31 cellular contexts compared by ENCODE assay signal in the genomic region with DNA sequence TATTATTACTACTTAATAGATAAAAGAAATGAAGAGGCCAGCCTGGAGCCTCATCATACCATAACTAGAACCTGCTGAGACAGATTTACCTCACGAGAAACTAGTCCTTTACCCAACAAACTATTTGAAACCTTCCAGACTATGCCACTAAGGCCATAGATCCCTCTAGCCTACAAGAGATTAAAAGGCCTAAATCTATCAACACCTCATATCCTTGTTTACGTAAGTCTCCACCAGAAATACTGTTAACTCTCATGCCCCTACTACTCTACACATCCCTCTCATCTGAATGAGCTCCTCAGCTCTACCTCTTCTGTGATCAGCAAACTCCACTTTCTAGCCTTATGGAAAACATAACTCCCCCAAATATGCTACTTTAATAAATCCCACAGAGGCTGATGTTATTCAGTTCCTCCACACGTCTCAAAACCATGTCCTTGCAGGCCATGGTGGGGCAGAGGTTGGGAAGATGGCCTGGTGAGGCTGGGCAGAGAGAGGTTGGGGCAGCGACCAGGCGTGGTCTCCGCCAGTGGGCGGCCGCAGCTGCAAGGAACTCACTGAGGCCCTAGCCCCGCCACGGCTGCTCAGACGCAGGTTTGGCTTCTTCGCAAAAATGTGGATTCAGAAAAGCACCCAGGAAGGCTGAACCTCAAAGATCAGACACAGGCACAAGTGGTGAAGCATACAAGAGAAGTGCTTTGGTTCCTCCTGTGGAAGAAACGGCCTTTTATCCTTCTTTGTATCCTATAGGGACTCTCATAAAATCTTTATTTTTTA.
DNase-seq lines count a peak whose midpoint lies in the region; ATAC-seq and TF ChIP-seq lines count a peak whose summit lies in the region.
"Had no signal": no experiment of that assay in that cellular context is flagged by ENCODE, and none has a peak within 500 bp of the region (broad histone marks: within the 10 kb centered on the region; RNA-seq: fewer than 3 reads in every experiment).

No MANE protein-coding gene starts in this region.

- peaks cover 7% of the 10 kb centered on the region for H3K36me3 Mint-ChIP-seq in stimulated activated naive CD8-positive, alpha-beta T cell treated with anti-CD3 and anti-CD28 coated beads, Interleukin-15, Interleukin-2, amounts not matched to agents 100 ng/mL and 50 ng/mL, for 24 hours (ENCODE audit: low read depth)
- H3K36me3 Mint-ChIP-seq in neural progenitor cell = peaks cover 53% of the 10 kb centered on the region
- H3K36me3 Mint-ChIP-seq in activated T-helper 17 cell treated with anti-CD3 and anti-CD28 coated beads, Interleukin-2, amount 50 U/mL, for 72 hours (ENCODE audit: low read depth) = no peaks in the 10 kb centered on the region

- no peak overlapping the region for H3K9ac ChIP-seq in mesenchymal stem cell (ENCODE audit: low read length)
- H3K9ac ChIP-seq in neural progenitor cell = no peak overlapping the region

- peaks cover 100% of the 10 kb centered on the region for H3K79me2 ChIP-seq in neural progenitor cell (ENCODE audit: low read depth)

- H3K9me3 ChIP-seq in mesenchymal stem cell (ENCODE audit: control insufficient read depth, low read length) = no peaks in the 10 kb centered on the region
- H3K9me3 ChIP-seq in neural progenitor cell (ENCODE audit: low read depth) = no peaks in the 10 kb centered on the region
- H3K9me3 ChIP-seq: upper lobe of right lung had no signal

- no peak overlapping the region for H2BK5ac ChIP-seq in mesenchymal stem cell (ENCODE audit: low read depth, low read length, poor library complexity, severe bottlenecking)

- no peaks in the 10 kb centered on the region for H3F3A ChIP-seq in neural progenitor cell (ENCODE audit: low read depth)

- no peak for DNase-seq in stimulated activated naive CD8-positive, alpha-beta T cell treated with anti-CD3 and anti-CD28 coated beads, Interleukin-15, Interleukin-2, amounts not matched to agents 100 U/mL and 50 U/mL, for 24 hours
- DNase-seq in epithelial cell of esophagus (ENCODE audit: low read depth) = peak; percentile 15
- no peak for DNase-seq in mesenchymal stem cell
- no peak for DNase-seq in neural progenitor cell (ENCODE audit: low spot score)
- no peak for DNase-seq in activated T-cell treated with anti-CD3 and anti-CD28 coated beads, Interleukin-2, amount 50 U/mL, for 48 hours
- no peak for DNase-seq in stimulated activated CD4-positive, alpha-beta T cell treated with anti-CD3 and anti-CD28 coated beads, Interleukin-12 subunit alpha, Interleukin-12 subunit beta, amount 100 ng/mL, for 4 hours
- DNase-seq: ACHN; activated CD4-positive, alpha-beta memory T cell treated with anti-CD3 and anti-CD28 coated beads, Interleukin-2, amount 10 ng/mL, durations not matched to agents 7 days and 5 days; activated gamma-delta T cell treated with Interleukin-2 at 50 U/mL for 16 hours; activated T-cell treated with anti-CD3 and anti-CD28 coated beads, Interleukin-2, amount 50 U/mL, for 1 hour; effector CD4-positive, alpha-beta T cell; erythroblast; GF-D8; HCEC 1CT; head of caudate nucleus; KG1; MM.1S; naive thymus-derived CD4-positive, alpha-beta T cell; NCI-H2081 treated with DMSO at 0.1 percent for 48 hours; NCI-H774; retina; small intestine; stimulated activated CD4-positive, alpha-beta T cell treated with anti-CD3 and anti-CD28 coated beads, Interleukin-2, amount 100 ng/mL, for 48 hours; substantia nigra; T-helper 1 cell; upper lobe of right lung had no signal

- H3K27me3 ChIP-seq in mesenchymal stem cell (ENCODE audit: control insufficient read depth in 1 of 2, insufficient read depth in 1 of 2, low read length in 2 of 2) (no peaks in the 10 kb centered on the region), neural progenitor cell (no peaks in the 10 kb centered on the region)
- H3K27me3 ChIP-seq: upper lobe of right lung had no signal

- H2AFZ ChIP-seq in mesenchymal stem cell (ENCODE audit: low read depth, low read length) (no peak overlapping the region), neural progenitor cell (replicated peaks) (no peak overlapping the region)

- H3K4me1 ChIP-seq in mesenchymal stem cell (ENCODE audit: control insufficient read depth, insufficient read depth, low read depth, low read length) (peaks cover 2% of the 10 kb centered on the region), neural progenitor cell (peaks cover 16% of the 10 kb centered on the region)

- no peaks in the 10 kb centered on the region for H3K27me3 Mint-ChIP-seq in stimulated activated naive CD8-positive, alpha-beta T cell treated with anti-CD3 and anti-CD28 coated beads, Interleukin-15, Interleukin-2, amounts not matched to agents 100 ng/mL and 50 ng/mL, for 24 hours
- peaks cover 2% of the 10 kb centered on the region for H3K27me3 Mint-ChIP-seq in neural progenitor cell (ENCODE audit: insufficient read depth, low read depth)
- no peaks in the 10 kb centered on the region for H3K27me3 Mint-ChIP-seq in activated T-helper 17 cell treated with anti-CD3 and anti-CD28 coated beads, Interleukin-2, amount 50 U/mL, for 72 hours
- H3K27me3 Mint-ChIP-seq: activated CD4-positive, alpha-beta memory T cell treated with anti-CD3 and anti-CD28 coated beads, Interleukin-2, amount 10 ng/mL, durations not matched to agents 7 days and 5 days; brain; naive thymus-derived CD4-positive, alpha-beta T cell had no signal

- H2AK5ac ChIP-seq in mesenchymal stem cell (ENCODE audit: low read length, severe bottlenecking) = no peak overlapping the region

- peaks cover 4% of the 10 kb centered on the region for H3K79me1 ChIP-seq in mesenchymal stem cell (replicated peaks; ENCODE audit: low read length, poor library complexity, severe bottlenecking)

- 95% methylated on average over 12 of the region's 13 CpGs for WGBS in mesenchymal stem cell

- no peak overlapping the region for H2BK120ac ChIP-seq in mesenchymal stem cell (ENCODE audit: low read depth, low read length)

- H3K23ac ChIP-seq in mesenchymal stem cell (ENCODE audit: low read length in 2 of 2) = peak overlapping the region in 1 of 2 experiments; percentile 79

- no peak overlapping the region for H3K4me3 Mint-ChIP-seq in stimulated activated naive CD8-positive, alpha-beta T cell treated with anti-CD3 and anti-CD28 coated beads, Interleukin-15, Interleukin-2, amounts not matched to agents 100 ng/mL and 50 ng/mL, for 24 hours
- H3K4me3 Mint-ChIP-seq in neural progenitor cell = no peak overlapping the region
- no peak overlapping the region for H3K4me3 Mint-ChIP-seq in activated T-helper 17 cell treated with anti-CD3 and anti-CD28 coated beads, Interleukin-2, amount 50 U/mL, for 72 hours
- H3K4me3 Mint-ChIP-seq: activated CD4-positive, alpha-beta memory T cell treated with anti-CD3 and anti-CD28 coated beads, Interleukin-2, amount 10 ng/mL, durations not matched to agents 7 days and 5 days; brain; mesothelial cell of epicardium had no signal

- H3K18ac ChIP-seq in mesenchymal stem cell (ENCODE audit: low read depth in 1 of 2, low read length in 2 of 2) = peak overlapping the region in 1 of 2 experiments; percentile 43

- H2BK12ac ChIP-seq in mesenchymal stem cell (ENCODE audit: low read length in 2 of 2) = peak overlapping the region in 1 of 2 experiments; percentile 7

- H3K14ac ChIP-seq in mesenchymal stem cell (ENCODE audit: low read length in 2 of 2) = peak overlapping the region in 1 of 2 experiments; percentile 68

- H2BK15ac ChIP-seq in mesenchymal stem cell (ENCODE audit: low read depth, poor library complexity, severe bottlenecking) = no peak overlapping the region

- no peak overlapping the region for H4K8ac ChIP-seq in mesenchymal stem cell (ENCODE audit: low read length)

- peak overlapping the region; percentile 1 for H3K27ac Mint-ChIP-seq in stimulated activated naive CD8-positive, alpha-beta T cell treated with anti-CD3 and anti-CD28 coated beads, Interleukin-15, Interleukin-2, amounts not matched to agents 100 ng/mL and 50 ng/mL, for 24 hours
- H3K27ac Mint-ChIP-seq in neural progenitor cell = no peak overlapping the region
- H3K27ac Mint-ChIP-seq in activated T-helper 17 cell treated with anti-CD3 and anti-CD28 coated beads, Interleukin-2, amount 50 U/mL, for 72 hours = no peak overlapping the region
- H3K27ac Mint-ChIP-seq: activated CD4-positive, alpha-beta memory T cell treated with anti-CD3 and anti-CD28 coated beads, Interleukin-2, amount 10 ng/mL, durations not matched to agents 7 days and 5 days; brain; mesothelial cell of epicardium had no signal

- H3K4me3 ChIP-seq in epithelial cell of esophagus (ENCODE audit: low read length) = no peak overlapping the region
- H3K4me3 ChIP-seq in mesenchymal stem cell (ENCODE audit: insufficient read depth in 1 of 2, low read depth in 1 of 2, low read length in 2 of 2) = no peak overlapping the region
- no peak overlapping the region for H3K4me3 ChIP-seq in neural progenitor cell
- H3K4me3 ChIP-seq: upper lobe of right lung had no signal

- H3K36me3 ChIP-seq in mesenchymal stem cell (ENCODE audit: control insufficient read depth in 1 of 2, insufficient read depth in 2 of 2, low read depth in 1 of 2, low read length in 2 of 2) (peaks cover 3 to 10% of the 10 kb centered on the region in 2 experiments), neural progenitor cell (no peaks in the 10 kb centered on the region)
- H3K36me3 ChIP-seq: upper lobe of right lung had no signal

- H4K91ac ChIP-seq in mesenchymal stem cell (ENCODE audit: low read length) = peak overlapping the region; percentile 50

- H3K4me2 ChIP-seq in mesenchymal stem cell (ENCODE audit: low read length, poor library complexity, severe bottlenecking) (no peak overlapping the region), neural progenitor cell (no peak overlapping the region)

- TF ChIP-seq CTCF in epithelial cell of esophagus (IDR thresholded peaks at IDR 0.05; ENCODE audit: insufficient read depth, low read depth, low read length, missing control alignments) (no peak), neural progenitor cell (IDR thresholded peaks at IDR 0.05) (no peak)

- ATAC-seq in stimulated activated naive CD8-positive, alpha-beta T cell treated with anti-CD3 and anti-CD28 coated beads, Interleukin-15, Interleukin-2, amounts not matched to agents 100 U/mL and 50 U/mL, for 24 hours = no peak
- no peak for ATAC-seq in activated T-helper 17 cell treated with anti-CD3 and anti-CD28 coated beads, Interleukin-2, amount 50 U/mL, for 72 hours (replicated peaks)
- ATAC-seq: left lobe of liver; naive thymus-derived CD4-positive, alpha-beta T cell; upper lobe of right lung had no signal

- peaks cover under 1% of the 10 kb centered on the region for H3K9me3 Mint-ChIP-seq in stimulated activated naive CD8-positive, alpha-beta T cell treated with anti-CD3 and anti-CD28 coated beads, Interleukin-15, Interleukin-2, amounts not matched to agents 100 ng/mL and 50 ng/mL, for 24 hours
- H3K9me3 Mint-ChIP-seq in neural progenitor cell = peaks cover 62% of the 10 kb centered on the region
- H3K9me3 Mint-ChIP-seq in activated T-helper 17 cell treated with anti-CD3 and anti-CD28 coated beads, Interleukin-2, amount 50 U/mL, for 72 hours = no peaks in the 10 kb centered on the region

- peaks cover 76% of the 10 kb centered on the region for H4K20me1 ChIP-seq in neural progenitor cell (ENCODE audit: low read depth)

- H3K4me1 Mint-ChIP-seq in stimulated activated naive CD8-positive, alpha-beta T cell treated with anti-CD3 and anti-CD28 coated beads, Interleukin-15, Interleukin-2, amounts not matched to agents 100 ng/mL and 50 ng/mL, for 24 hours (ENCODE audit: low read depth) = peaks cover 67% of the 10 kb centered on the region
- no peaks in the 10 kb centered on the region for H3K4me1 Mint-ChIP-seq in neural progenitor cell
- peaks cover 27% of the 10 kb centered on the region for H3K4me1 Mint-ChIP-seq in activated T-helper 17 cell treated with anti-CD3 and anti-CD28 coated beads, Interleukin-2, amount 50 U/mL, for 72 hours

- H3K27ac ChIP-seq in mesenchymal stem cell (ENCODE audit: low read length, poor library complexity, severe bottlenecking) (no peak overlapping the region), neural progenitor cell (no peak overlapping the region)
- H3K27ac ChIP-seq: upper lobe of right lung had no signal

- H3K4ac ChIP-seq in mesenchymal stem cell (ENCODE audit: low read depth in 1 of 2, low read length in 2 of 2) = no peak overlapping the region
